In genomic region chr16:29675811-29676643, GRCh38 we compare ENCODE assay signal across 1 cellular context.
TF ChIP-seq lines count a peak whose summit lies in the region.

No MANE protein-coding gene starts in this region.

TF ChIP-seq in H1, 55 proteins besides CTCF, POLR2A, EP300 and RAD21:
- TF ChIP-seq SIX5 (IDR thresholded peaks at IDR 0.05; ENCODE audit: low read depth, low read length) (peak; percentile 78), SP1 (IDR thresholded peaks at IDR 0.05; ENCODE audit: low read depth, low read length) (0 out of 2 replicates have a peak, but pooled peaks have one; percentile 24), EGR1 (IDR thresholded peaks at IDR 0.05; ENCODE audit: borderline replicate concordance, low read depth, low read length) (no peak)
TF ChIP-seq in H1: peak in this region for 2.
